In genomic region chr7:77330169-77330882, GRCh38 we compare ENCODE assay signal across 1 cellular context.
TF ChIP-seq lines count a peak whose summit lies in the region.

No MANE protein-coding gene starts in this region.

TF ChIP-seq in GM12878, 131 proteins besides CTCF, POLR2A, EP300 and RAD21 (continued from another document and continues in another):
- TF ChIP-seq ZBTB4 (CRISPR knock-in tag; IDR thresholded peaks at IDR 0.05) (no peak), E2F4 (IDR thresholded peaks at IDR 0.05; ENCODE audit: low read depth, low read length) (no peak), RBBP5 (conservative IDR thresholded peaks at IDR 0.05) (no peak), HDAC6 (IDR thresholded peaks at IDR 0.05; ENCODE audit: unreplicated experiment) (no peak), JUNB (IDR thresholded peaks at IDR 0.05) (peak; percentile 88), DPF2 (IDR thresholded peaks at IDR 0.05) (peak; percentile 83; the same call in 1 of the 2 replicates), WRNIP1 (IDR thresholded peaks at IDR 0.05; ENCODE audit: borderline replicate concordance, low read depth, low read length) (no peak), BCL3 (IDR thresholded peaks at IDR 0.05; ENCODE audit: borderline replicate concordance, insufficient read depth, low read depth, low read length, poor library complexity, severe bottlenecking) (no peak), BMI1 (IDR thresholded peaks at IDR 0.05; ENCODE audit: borderline replicate concordance) (peak; percentile 66; the same call in 1 of the 2 replicates), BACH1 (IDR thresholded peaks at IDR 0.05; ENCODE audit: borderline replicate concordance) (peak; percentile 42; the same call in 1 of the 2 replicates), SRF (IDR thresholded peaks at IDR 0.05; ENCODE audit: low read depth in 2 of 2, low read length in 2 of 2) (no peak), SIX5 (IDR thresholded peaks at IDR 0.05; ENCODE audit: low read depth, low read length, severe bottlenecking) (no peak), MEF2B (IDR thresholded peaks at IDR 0.05; ENCODE audit: partially characterized antibody, poor library complexity, severe bottlenecking) (peak; percentile 91), POU2F2 (IDR thresholded peaks at IDR 0.05; ENCODE audit: borderline replicate concordance, low read depth, low read length) (0 out of 3 replicates have a peak, but pooled peaks have one; percentile 52), BRCA1 (IDR thresholded peaks at IDR 0.05; ENCODE audit: low read depth, low read length) (no peak), CHD1 (IDR thresholded peaks at IDR 0.05; ENCODE audit: low read depth, low read length) (no peak), NR2F1 (conservative IDR thresholded peaks at IDR 0.05) (no peak; the same call in 1 of the 2 replicates), IRF3 (IDR thresholded peaks at IDR 0.05) (no peak), FOXM1 (IDR thresholded peaks at IDR 0.05; ENCODE audit: low read depth, low read length) (peak; percentile 68; the same call in 1 of the 2 replicates), BCL11A (IDR thresholded peaks at IDR 0.05; ENCODE audit: low read depth, low read length) (peak; percentile 92), ZNF592 (IDR thresholded peaks at IDR 0.05) (no peak), CBX5 (IDR thresholded peaks at IDR 0.05; ENCODE audit: low read depth) (no peak), CBX3 (IDR thresholded peaks at IDR 0.05; ENCODE audit: borderline replicate concordance, low read depth) (no peak), MTA2 (IDR thresholded peaks at IDR 0.05; ENCODE audit: low read depth) (peak; percentile 82), SMAD5 (IDR thresholded peaks at IDR 0.05; ENCODE audit: low read depth) (no peak), STAT1 (conservative IDR thresholded peaks at IDR 0.05) (no peak), RELB (IDR thresholded peaks at IDR 0.05; ENCODE audit: low read depth) (peak; percentile 87), PRDM15 (CRISPR knock-in tag; IDR thresholded peaks at IDR 0.05) (no peak), NR2C1 (IDR thresholded peaks at IDR 0.05) (no peak), RFX5 (IDR thresholded peaks at IDR 0.05; ENCODE audit: low read depth, low read length) (no peak), MYC (IDR thresholded peaks at IDR 0.05; ENCODE audit: insufficient read depth, insufficient read length, insufficient replicate concordance, low read length, severe bottlenecking) (no peak), MXI1 (IDR thresholded peaks at IDR 0.05; ENCODE audit: low read depth, low read length) (0 out of 2 replicates have a peak, but pooled peaks have one; percentile 52), ELK1 (IDR thresholded peaks at IDR 0.05; ENCODE audit: low read depth, low read length) (no peak), CUX1 (IDR thresholded peaks at IDR 0.05; ENCODE audit: insufficient replicate concordance, low read depth, low read length) (no peak)
